ENCODE assay signal across 9 cellular contexts in the genomic region with DNA sequence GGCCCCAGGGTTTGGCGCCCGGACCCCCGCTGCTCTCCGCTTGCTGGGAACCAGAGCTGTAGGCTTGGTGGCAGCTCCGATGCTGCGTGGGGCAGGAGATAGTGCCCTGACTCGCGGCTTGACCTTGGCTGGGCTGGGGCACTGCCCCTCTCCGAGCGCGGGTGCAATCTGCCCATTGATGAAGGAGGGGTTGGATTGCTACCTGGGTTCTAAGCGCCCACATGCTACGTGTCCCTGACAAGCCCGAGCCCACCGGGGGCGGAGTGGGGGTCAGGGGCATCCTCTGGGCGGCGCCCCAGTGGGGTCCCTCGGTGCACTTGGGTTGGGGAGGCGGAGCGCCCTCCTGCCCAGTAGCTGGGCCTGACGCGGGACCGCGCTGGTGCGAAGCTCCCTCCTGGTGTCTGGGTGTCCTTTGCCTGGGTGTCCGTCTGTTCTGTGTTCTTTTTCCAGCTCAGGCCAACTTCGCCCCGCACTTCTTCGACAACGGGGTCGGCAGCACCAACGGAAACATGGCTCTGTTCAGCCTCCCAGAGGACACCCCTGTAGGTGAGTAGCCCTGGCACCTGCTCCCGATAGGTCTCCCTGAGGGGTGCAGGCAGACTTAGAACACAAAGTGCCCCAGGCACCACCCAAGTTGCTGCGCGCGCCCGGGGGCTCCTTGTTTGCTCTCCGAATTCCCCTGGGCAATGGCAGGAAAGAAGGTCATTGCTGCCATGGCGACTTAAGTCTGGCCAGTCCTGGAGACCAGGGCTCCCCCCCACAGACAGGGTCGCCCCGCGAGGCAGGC. TPM values are rescaled to one million over a fixed set of nuclear protein-coding genes. Genes with fewer than 3 reads are reported as not detected.
DNase-seq lines count a peak whose midpoint lies in the region; ATAC-seq, FAIRE-seq and TF ChIP-seq lines count a peak whose summit lies in the region.
"Had no signal": no experiment of that assay in that cellular context is flagged by ENCODE, and none has a peak within 500 bp of the region (broad histone marks: within the 10 kb centered on the region; RNA-seq: fewer than 3 reads in every experiment).

No MANE protein-coding gene starts in this region.

- no peaks in the 10 kb centered on the region for H3K4me1 Mint-ChIP-seq in progenitor cell of endocrine pancreas (ENCODE audit: low read depth)

- no peak overlapping the region for H3K9ac ChIP-seq in HUES6 (ENCODE audit: low read length)

- H3K9me3 ChIP-seq in HUES6 (ENCODE audit: control insufficient read depth, insufficient read depth, low read depth, low read length) (no peaks in the 10 kb centered on the region), ascending aorta (no peaks in the 10 kb centered on the region)

- H3K4me3 Mint-ChIP-seq in progenitor cell of endocrine pancreas (ENCODE audit: low read depth) = peak overlapping the region; percentile 26

- peaks cover 76% of the 10 kb centered on the region for H3K27me3 ChIP-seq in HUES6 (ENCODE audit: control insufficient read depth, insufficient read depth, low read length)
- H3K27me3 ChIP-seq in ascending aorta = no peaks in the 10 kb centered on the region

- H3K27ac ChIP-seq in HUES6 (ENCODE audit: low read depth, low read length) (no peak overlapping the region), ascending aorta (no peak overlapping the region)

- peaks cover 12% of the 10 kb centered on the region for H3K4me1 ChIP-seq in HUES6 (ENCODE audit: control insufficient read depth, insufficient read depth, low read length)
- no peaks in the 10 kb centered on the region for H3K4me1 ChIP-seq in ascending aorta

- H3K27ac Mint-ChIP-seq in progenitor cell of endocrine pancreas = no peak overlapping the region

- DNase-seq in GM12891 (ENCODE audit: insufficient read length, low spot score) (no peak), epithelial cell of proximal tubule (ENCODE audit: low read depth) (no peak), progenitor cell of endocrine pancreas (ENCODE audit: low spot score, unreplicated experiment) (no peak), ascending aorta (ENCODE audit: low spot score in 2 of 2) (no peak), omental fat pad (ENCODE audit: low spot score) (no peak)

- no peak for TF ChIP-seq POLR2A in GM12891 (IDR thresholded peaks at IDR 0.05; ENCODE audit: low read depth, low read length)

- H3K36me3 ChIP-seq in HUES6 (ENCODE audit: control insufficient read depth, insufficient read depth, low read length) = peaks cover 2% of the 10 kb centered on the region; the same call in 1 of the 2 replicates
- no peaks in the 10 kb centered on the region for H3K36me3 ChIP-seq in ascending aorta

- peak; percentile 40 for FAIRE-seq in GM12891 (lab: Jason Lieb, UNC)

- H3K9me3 Mint-ChIP-seq in progenitor cell of endocrine pancreas (ENCODE audit: low read depth) = no peaks in the 10 kb centered on the region

- ATAC-seq in omental fat pad (ENCODE audit: low FRiP score) (no peak), GM19328 (IDR thresholded peaks at IDR 0.05; ENCODE audit: unreplicated experiment) (no peak), GM19455 (IDR thresholded peaks at IDR 0.05; ENCODE audit: unreplicated experiment) (no peak)

- H3K4me3 ChIP-seq in HUES6 (ENCODE audit: low read depth, low read length) (peak overlapping the region; percentile 86), epithelial cell of proximal tubule (ENCODE audit: low read depth, low read length) (peak overlapping the region; percentile 56), ascending aorta (peak overlapping the region in 1 of 2 donors; percentile 61)

- H3K36me3 Mint-ChIP-seq in progenitor cell of endocrine pancreas (ENCODE audit: insufficient read depth) = no peaks in the 10 kb centered on the region

- peaks cover 90% of the 10 kb centered on the region for H3K27me3 Mint-ChIP-seq in progenitor cell of endocrine pancreas

- intact Hi-C loops in ascending aorta (cut with DNase I) = no loop called here

- TF ChIP-seq CTCF in epithelial cell of proximal tubule (conservative IDR thresholded peaks at IDR 0.05; ENCODE audit: low read depth, low read length) = no peak
- TF ChIP-seq CTCF in progenitor cell of endocrine pancreas (IDR thresholded peaks at IDR 0.05; ENCODE audit: unreplicated experiment) = no peak
- no peak for TF ChIP-seq CTCF in ascending aorta (IDR thresholded peaks at IDR 0.05)
- no peak for TF ChIP-seq CTCF in omental fat pad (IDR thresholded peaks at IDR 0.05)

TF ChIP-seq in GM12891, 5 proteins besides CTCF, POLR2A, EP300 and RAD21:
- TF ChIP-seq SPI1 (IDR thresholded peaks at IDR 0.05; ENCODE audit: low read depth, low read length) = no peak
- TF ChIP-seq TAF1 (IDR thresholded peaks at IDR 0.05; ENCODE audit: low read depth, low read length) = no peak
- TF ChIP-seq POU2F2 (IDR thresholded peaks at IDR 0.05; ENCODE audit: low read depth, low read length) = no peak
- no peak for TF ChIP-seq PAX5 (IDR thresholded peaks at IDR 0.05; ENCODE audit: insufficient read depth, low read length, severe bottlenecking)
- TF ChIP-seq POLR2AphosphoS5 (IDR thresholded peaks at IDR 0.05; ENCODE audit: low read depth, low read length) = no peak

RNA-seq across cellular contexts. Expression of gene CDHR1, which starts 0.9 kb away (rescaled TPM):
- polyA plus RNA-seq in GM12891 (2012; ENCODE audit: low read depth, missing spikeins) = 0.19 TPM
- total RNA-seq in epithelial cell of proximal tubule (1.1 and 2.5 TPM in 2 replicates), progenitor cell of endocrine pancreas (0.31 and 0.96 TPM in 2 replicates), ascending aorta (not detected), omental fat pad (under 1 TPM in 2 of 4 donors, not detected in 2; 0.16 to 0.24 TPM)
- total RNA-seq: RPMI7951 had no signal

RNA-seq across cellular contexts. Expression of gene GPR15LG, which starts 21.6 kb away (rescaled TPM):
- not detected for polyA plus RNA-seq in GM12891 (2012; ENCODE audit: low read depth, missing spikeins)
- total RNA-seq in epithelial cell of proximal tubule = 1.0 TPM in 1 of 2 replicates, not detected in the other
- not detected in 2 replicates for total RNA-seq in progenitor cell of endocrine pancreas
- not detected for total RNA-seq in ascending aorta
- not detected for total RNA-seq in omental fat pad
- total RNA-seq: RPMI7951 had no signal

RNA-seq across cellular contexts. Expression of gene LRIT2, which starts 30.1 kb away (rescaled TPM):
- polyA plus RNA-seq in GM12891 (2012; ENCODE audit: low read depth, missing spikeins) = not detected
- total RNA-seq in epithelial cell of proximal tubule (not detected in 2 replicates), progenitor cell of endocrine pancreas (not detected in 2 replicates), ascending aorta (not detected), omental fat pad (not detected)
- total RNA-seq: RPMI7951 had no signal

RNA-seq across cellular contexts. Expression of gene LRIT1, which starts 46.1 kb away (rescaled TPM):
- not detected for polyA plus RNA-seq in GM12891 (2012; ENCODE audit: low read depth, missing spikeins)
- total RNA-seq in epithelial cell of proximal tubule (not detected in 2 replicates), progenitor cell of endocrine pancreas (not detected in 2 replicates), ascending aorta (not detected), omental fat pad (not detected)
- total RNA-seq: RPMI7951 had no signal

RNA-seq across cellular contexts. Expression of gene RGR, which starts 49.6 kb away (rescaled TPM):
- polyA plus RNA-seq in GM12891 (2012; ENCODE audit: low read depth, missing spikeins) = not detected
- not detected in 2 replicates for total RNA-seq in epithelial cell of proximal tubule
- total RNA-seq in progenitor cell of endocrine pancreas = not detected in 2 replicates
- total RNA-seq in ascending aorta = not detected
- 1 to 10 TPM in 3 of 4 donors, not detected in 1; 1.5 to 3.3 (median 2.8) TPM for total RNA-seq in omental fat pad
- total RNA-seq: RPMI7951 had no signal
